Comparison of ENCODE assay signal across 8 cellular contexts in genomic region chr5:98929123-98929981, GRCh38. TPM values are rescaled to one million over a fixed set of nuclear protein-coding genes. Genes with fewer than 3 reads are reported as not detected.
DNase-seq lines count a peak whose midpoint lies in the region; ATAC-seq, FAIRE-seq and TF ChIP-seq lines count a peak whose summit lies in the region.

No MANE protein-coding gene starts in this region.

- TF ChIP-seq CTCF in GM10266 (IDR thresholded peaks at IDR 0.05; ENCODE audit: control insufficient read depth, insufficient read depth, low read depth, missing control alignments), result no peak
- TF ChIP-seq CTCF in SU-DHL-6 (IDR thresholded peaks at IDR 0.05; ENCODE audit: insufficient read depth, low read length, poor library complexity, severe bottlenecking), result no peak
- no peak for TF ChIP-seq CTCF in cardiac muscle cell (IDR thresholded peaks at IDR 0.05; ENCODE audit: low read depth, low read length)
- no peak for TF ChIP-seq CTCF in pancreas (IDR thresholded peaks at IDR 0.05)
- TF ChIP-seq CTCF in tibial artery (IDR thresholded peaks at IDR 0.05), result peak in 1 of 2 experiments; percentile 10

- peaks cover 20% of the 10 kb centered on the region for H4K20me1 ChIP-seq in SU-DHL-6 (ENCODE audit: low read depth, low read length)

- H3K9me3 ChIP-seq in SU-DHL-6 (ENCODE audit: insufficient read depth, low read length) (no peaks in the 10 kb centered on the region), cardiac muscle cell (ENCODE audit: low read depth) (no peaks in the 10 kb centered on the region), pancreas (no peaks in the 10 kb centered on the region), tibial artery (no peaks in the 10 kb centered on the region)

- ATAC-seq in HG02588 (IDR thresholded peaks at IDR 0.05; ENCODE audit: unreplicated experiment) (peak; percentile 58), pancreas (peak; percentile 62 to 79 (median 68))
- peak; percentile 78 for ATAC-seq in activated naive CD8-positive, alpha-beta T cell treated with anti-CD3 and anti-CD28 coated beads, Interleukin-2, amount 50 U/mL, for 24 hours

- peak overlapping the region; percentile 98 for H3K4me3 Mint-ChIP-seq in activated naive CD8-positive, alpha-beta T cell treated with anti-CD3 and anti-CD28 coated beads, Interleukin-2, amount 50 U/mL, for 24 hours

- FAIRE-seq in pancreas (lab: Jason Lieb, UNC), result peak; percentile 93

- no peaks in the 10 kb centered on the region for H3K9me2 ChIP-seq in SU-DHL-6 (replicated peaks; ENCODE audit: insufficient read depth, low read length)

- H3K4me1 ChIP-seq in cardiac muscle cell (ENCODE audit: low read depth), result peaks cover 9% of the 10 kb centered on the region
- H3K4me1 ChIP-seq in pancreas, result peaks cover 14 to 27% (median 25%) of the 10 kb centered on the region in 3 donors
- peaks cover 0 to 59% (median 18%) of the 10 kb centered on the region in 4 donors for H3K4me1 ChIP-seq in tibial artery

- H3K4me3 ChIP-seq in SU-DHL-6 (ENCODE audit: insufficient read depth, low read length, poor library complexity, severe bottlenecking), result peak overlapping the region; percentile 89
- H3K4me3 ChIP-seq in cardiac muscle cell, result peak overlapping the region; percentile 67
- peak overlapping the region; percentile 83 to 95 (median 89) for H3K4me3 ChIP-seq in pancreas
- peak overlapping the region; percentile 88 to 95 for H3K4me3 ChIP-seq in tibial artery

- 0 to 1% methylated on average over 70 to 71 of the region's 71 CpGs for WGBS in pancreas, 2 donors

- H3K27me3 ChIP-seq in SU-DHL-6 (ENCODE audit: low read length), result no peaks in the 10 kb centered on the region
- no peaks in the 10 kb centered on the region for H3K27me3 ChIP-seq in cardiac muscle cell
- no peaks in the 10 kb centered on the region for H3K27me3 ChIP-seq in pancreas
- H3K27me3 ChIP-seq in tibial artery, result no peaks in the 10 kb centered on the region

- peak overlapping the region; percentile 91 for H3K27ac ChIP-seq in SU-DHL-6 (ENCODE audit: low read depth, low read length)
- peak overlapping the region; percentile 96 for H3K27ac ChIP-seq in cardiac muscle cell
- H3K27ac ChIP-seq in pancreas, result peak overlapping the region; percentile 90 to 100 (median 98)
- H3K27ac ChIP-seq in tibial artery, result peak overlapping the region; percentile 100

- intact Hi-C loops in pancreas (cut with DNase I) (no loop called here), tibial artery (cut with DNase I; ENCODE audit: low total_unique reads) (loop anchor here (10.0 kb wide), 1 partner anchor 1995 kb away; the partner anchor contains the start of gene LNPEP)

- peaks cover 24% of the 10 kb centered on the region for H3K36me3 Mint-ChIP-seq in activated naive CD8-positive, alpha-beta T cell treated with anti-CD3 and anti-CD28 coated beads, Interleukin-2, amount 50 U/mL, for 24 hours (ENCODE audit: low read depth)

- H3K9me3 Mint-ChIP-seq in activated naive CD8-positive, alpha-beta T cell treated with anti-CD3 and anti-CD28 coated beads, Interleukin-2, amount 50 U/mL, for 24 hours, result peaks cover 4% of the 10 kb centered on the region

- 0 out of 2 replicates have a peak, but pooled peaks cover 5% of the 10 kb centered on the region for H3F3A ChIP-seq in SU-DHL-6 (ENCODE audit: insufficient read depth)

- peak overlapping the region; percentile 55 for H2AFZ ChIP-seq in SU-DHL-6 (ENCODE audit: low read depth, low read length, severe bottlenecking)

- peaks cover 45% of the 10 kb centered on the region for H3K79me2 ChIP-seq in SU-DHL-6 (ENCODE audit: insufficient read depth, low read length)

- H3K36me3 ChIP-seq in SU-DHL-6 (ENCODE audit: low read length), result peaks cover 16% of the 10 kb centered on the region; the same call in 1 of the 2 replicates
- peaks cover 14% of the 10 kb centered on the region for H3K36me3 ChIP-seq in cardiac muscle cell
- peaks cover 0 to 6% (median 5%) of the 10 kb centered on the region in 3 donors for H3K36me3 ChIP-seq in pancreas
- peaks cover 8 to 13% (median 8%) of the 10 kb centered on the region in 3 donors for H3K36me3 ChIP-seq in tibial artery

- peak overlapping the region; percentile 83 for H3K9ac ChIP-seq in SU-DHL-6 (ENCODE audit: low read length)

- DNase-seq in GM10266 (ENCODE audit: extremely low spot score) (peak; percentile 89), NCI-H1092 (lab: John Stamatoyannopoulos, UW) (peak; percentile 76), cardiac muscle cell (ENCODE audit: low read depth in 1 of 2, low spot score in 1 of 2) (peak; percentile 92 to 98), pancreas (peak; percentile 85 to 93 (median 88)), tibial artery (peak; percentile 98 to 99)
- DNase-seq in activated naive CD8-positive, alpha-beta T cell treated with anti-CD3 and anti-CD28 coated beads, Interleukin-2, amount 50 U/mL, for 24 hours, result peak; percentile 91

- peak overlapping the region; percentile 71 for H3K4me2 ChIP-seq in SU-DHL-6 (ENCODE audit: low read depth, low read length, poor library complexity, severe bottlenecking)

- H3K27ac Mint-ChIP-seq in activated naive CD8-positive, alpha-beta T cell treated with anti-CD3 and anti-CD28 coated beads, Interleukin-2, amount 50 U/mL, for 24 hours, result peak overlapping the region; percentile 99

- peaks cover 68% of the 10 kb centered on the region for H3K4me1 Mint-ChIP-seq in activated naive CD8-positive, alpha-beta T cell treated with anti-CD3 and anti-CD28 coated beads, Interleukin-2, amount 50 U/mL, for 24 hours

- H3K27me3 Mint-ChIP-seq in activated naive CD8-positive, alpha-beta T cell treated with anti-CD3 and anti-CD28 coated beads, Interleukin-2, amount 50 U/mL, for 24 hours, result no peaks in the 10 kb centered on the region

RNA-seq across cellular contexts. Expression of gene CHD1, which starts 0.5 kb away (rescaled TPM):
- total RNA-seq in cardiac muscle cell, result 27.9 and 47.2 TPM in 2 replicates
- polyA plus RNA-seq in cardiac muscle cell, result 11.4 and 18.2 TPM in 2 replicates
- total RNA-seq in pancreas, result 10 to 100 TPM; 10.1 to 17.7 (median 11.8) TPM
- polyA plus RNA-seq in pancreas, result 10 to 100 TPM; 12.2 to 20.7 TPM

Comparison
In these comparisons a context has a peak if more than half of its experiments do, and no peak if none do; other contexts are left out.
1. Peak in every context shown above with its lines: DNase-seq, ATAC-seq, H3K4me3 ChIP-seq and H3K27ac ChIP-seq.